ENCODE assay signal across 9 cellular contexts in genomic region chr6:90537723-90538407, GRCh38. TPM values are rescaled to one million over a fixed set of nuclear protein-coding genes. Genes with fewer than 3 reads are reported as not detected.
DNase-seq lines count a peak whose midpoint lies in the region; ATAC-seq and TF ChIP-seq lines count a peak whose summit lies in the region.
"Had no signal": no experiment of that assay in that cellular context is flagged by ENCODE, and none has a peak within 500 bp of the region (broad histone marks: within the 10 kb centered on the region; RNA-seq: fewer than 3 reads in every experiment).

No MANE protein-coding gene starts in this region.

- H3K27me3 ChIP-seq in A673 (replicated peaks; ENCODE audit: insufficient read depth, low read depth, low read length, poor library complexity), result no peaks in the 10 kb centered on the region

- H3K4me1 ChIP-seq in A673 (ENCODE audit: insufficient read depth, low read length, poor library complexity, severe bottlenecking), result peaks cover 25% of the 10 kb centered on the region

- no peak overlapping the region for H3K27ac ChIP-seq in A673 (ENCODE audit: low read depth, low read length, poor library complexity, severe bottlenecking)

- no peaks in the 10 kb centered on the region for H3K36me3 ChIP-seq in A673 (ENCODE audit: insufficient read depth, low read length, poor library complexity, severe bottlenecking)

- TF ChIP-seq CTCF in A673 (conservative IDR thresholded peaks at IDR 0.05; ENCODE audit: low read depth, low read length), result no peak
- TF ChIP-seq CTCF in fibroblast of villous mesenchyme (IDR thresholded peaks at IDR 0.05; ENCODE audit: insufficient read depth, low read depth, low read length), result no peak
- TF ChIP-seq CTCF in GM10266 (IDR thresholded peaks at IDR 0.05; ENCODE audit: control insufficient read depth, insufficient read depth, low read depth, missing control alignments), result no peak

- peak; percentile 72 for DNase-seq in A673 (ENCODE audit: low spot score)
- DNase-seq in NCI-H226, result peak; percentile 69
- peak; percentile 57 for DNase-seq in fibroblast of villous mesenchyme (ENCODE audit: low read depth)
- DNase-seq in activated CD4-positive, alpha-beta T cell treated with anti-CD3 and anti-CD28 coated beads for 1 hour, result no peak
- DNase-seq in GM10266 (ENCODE audit: extremely low spot score), result no peak
- DNase-seq: activated CD4-positive, CD25-positive, alpha-beta regulatory T cell had no signal

- H3K9me3 ChIP-seq in A673 (ENCODE audit: low read depth, low read length, poor library complexity, severe bottlenecking), result no peaks in the 10 kb centered on the region

- CTCF ChIA-PET in A673 (lab: Charles Lee), result no interaction called here

- H3K4me3 ChIP-seq in A673 (ENCODE audit: low read depth, low read length, poor library complexity, severe bottlenecking) (no peak overlapping the region), fibroblast of villous mesenchyme (ENCODE audit: low read depth, low read length) (no peak overlapping the region)

- intact Hi-C loops in A673 (cut with micrococcal nuclease; ENCODE audit: unreplicated experiment), result no loop called here

- POLR2A ChIA-PET in A673 (lab: Charles Lee; ENCODE audit: low non-redundant PET), result no interaction called here

- no TSS peak for BruUV-seq in A673 (replicated peaks; lab: Mats Ljungman, UMichigan)

- ATAC-seq in GM19467 (IDR thresholded peaks at IDR 0.05; ENCODE audit: unreplicated experiment) (peak; percentile 53), HG03342 (IDR thresholded peaks at IDR 0.05; ENCODE audit: unreplicated experiment) (no peak), GM18498 (IDR thresholded peaks at IDR 0.05; ENCODE audit: unreplicated experiment) (no peak)

RNA-seq across cellular contexts. Expression of gene MAP3K7, which starts 49.0 kb away (rescaled TPM):
- total RNA-seq in A673 (2021) (34.3 and 35.6 TPM in 2 replicates), fibroblast of villous mesenchyme (36.1 and 51.4 TPM in 2 replicates)

Comparison
In these comparisons a context has a peak if more than half of its experiments do, and no peak if none do; other contexts are left out.
1. DNase-seq: peak in A673 (single experiment), NCI-H226 (single experiment) and fibroblast of villous mesenchyme (single experiment); none in activated CD4-positive, alpha-beta T cell treated with anti-CD3 and anti-CD28 coated beads for 1 hour (single experiment) and GM10266 (single experiment).